In the genomic region with DNA sequence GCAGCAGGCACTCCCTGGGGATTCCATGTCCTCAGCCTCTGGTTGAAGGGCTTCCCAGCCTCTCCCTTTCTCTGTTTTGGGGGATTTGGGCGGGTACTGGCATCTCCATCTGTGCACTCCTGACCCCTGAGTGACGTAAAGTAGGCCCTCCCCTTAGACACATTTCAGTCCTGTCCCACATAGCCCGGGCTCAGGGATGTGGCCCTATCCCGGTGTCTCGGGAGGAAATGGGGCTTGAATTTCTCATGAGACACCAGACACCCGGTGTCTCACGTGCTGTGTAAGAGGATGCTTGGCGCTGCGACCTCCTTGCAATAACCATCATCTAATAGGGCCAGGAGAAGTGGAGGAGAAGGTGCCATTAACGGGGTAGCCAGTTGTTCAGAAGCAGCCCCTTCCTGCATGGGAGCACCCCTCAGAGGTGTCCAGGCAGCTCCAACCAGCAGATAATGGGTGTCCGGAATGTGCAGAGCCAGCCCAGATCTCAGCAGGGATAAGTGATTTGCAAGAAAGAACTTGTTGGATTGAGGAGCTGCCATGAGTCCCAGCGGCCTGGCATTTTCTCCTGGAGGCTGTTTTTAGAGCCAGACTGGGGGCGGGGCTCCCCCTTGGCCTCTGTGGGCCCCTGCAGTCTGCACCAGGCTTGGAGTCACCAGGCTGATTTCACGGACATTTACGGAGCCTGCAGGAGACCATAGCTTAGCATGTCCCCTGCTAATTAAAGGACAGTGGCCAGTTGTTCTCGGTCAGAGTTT, we compare ENCODE assay signal across 1 cellular context.
TF ChIP-seq lines count a peak whose summit lies in the region.

No MANE protein-coding gene starts in this region.

TF ChIP-seq in HepG2, 621 proteins besides CTCF, POLR2A, EP300 and RAD21 (continued from another document):
- TF ChIP-seq, protein P1, sequence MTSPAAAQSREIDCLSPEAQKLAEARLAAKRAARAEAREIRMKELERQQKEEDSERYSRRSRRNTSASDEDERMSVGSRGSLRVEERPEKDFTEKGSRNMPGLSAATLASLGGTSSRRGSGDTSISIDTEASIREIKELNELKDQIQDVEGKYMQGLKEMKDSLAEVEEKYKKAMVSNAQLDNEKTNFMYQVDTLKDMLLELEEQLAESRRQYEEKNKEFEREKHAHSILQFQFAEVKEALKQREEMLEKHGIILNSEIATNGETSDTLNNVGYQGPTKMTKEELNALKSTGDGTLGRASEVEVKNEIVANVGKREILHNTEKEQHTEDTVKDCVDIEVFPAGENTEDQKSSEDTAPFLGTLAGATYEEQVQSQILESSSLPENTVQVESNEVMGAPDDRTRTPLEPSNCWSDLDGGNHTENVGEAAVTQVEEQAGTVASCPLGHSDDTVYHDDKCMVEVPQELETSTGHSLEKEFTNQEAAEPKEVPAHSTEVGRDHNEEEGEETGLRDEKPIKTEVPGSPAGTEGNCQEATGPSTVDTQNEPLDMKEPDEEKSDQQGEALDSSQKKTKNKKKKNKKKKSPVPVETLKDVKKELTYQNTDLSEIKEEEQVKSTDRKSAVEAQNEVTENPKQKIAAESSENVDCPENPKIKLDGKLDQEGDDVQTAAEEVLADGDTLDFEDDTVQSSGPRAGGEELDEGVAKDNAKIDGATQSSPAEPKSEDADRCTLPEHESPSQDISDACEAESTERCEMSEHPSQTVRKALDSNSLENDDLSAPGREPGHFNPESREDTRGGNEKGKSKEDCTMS (CRISPR knock-in tag; conservative IDR thresholded peaks at IDR 0.05) = no peak
- no peak for TF ChIP-seq SNAPC2 (CRISPR knock-in tag; IDR thresholded peaks at IDR 0.05)
- no peak for TF ChIP-seq ZNF317 (CRISPR knock-in tag; IDR thresholded peaks at IDR 0.05)
- no peak for TF ChIP-seq ZNF709 (CRISPR knock-in tag; IDR thresholded peaks at IDR 0.05)
- TF ChIP-seq CCAR2 (optimal IDR thresholded peaks at IDR 0.05; ENCODE audit: low read depth, low read length) = no peak
